In genomic region chr11:67563354-67564114, GRCh38 we compare ENCODE assay signal across 10 cellular contexts. TPM values are rescaled to one million over a fixed set of nuclear protein-coding genes. Genes with fewer than 3 reads are reported as not detected.
DNase-seq lines count a peak whose midpoint lies in the region; ATAC-seq, FAIRE-seq and TF ChIP-seq lines count a peak whose summit lies in the region.
"Had no signal": no experiment of that assay in that cellular context is flagged by ENCODE, and none has a peak within 500 bp of the region (broad histone marks: within the 10 kb centered on the region; RNA-seq: fewer than 3 reads in every experiment).

No MANE protein-coding gene starts in this region.

- H3K4me3 ChIP-seq in upper lobe of right lung: no peak overlapping the region

- TF ChIP-seq CTCF in upper lobe of right lung (IDR thresholded peaks at IDR 0.05): no peak

- no peaks in the 10 kb centered on the region for H3K27me3 ChIP-seq in upper lobe of right lung

- FAIRE-seq in HTR-8/SVneo (lab: Jason Lieb, UNC): peak; percentile 85
- FAIRE-seq: islet of Langerhans had no signal

- no peaks in the 10 kb centered on the region for H3K9me3 ChIP-seq in upper lobe of right lung

- DNase-seq in HTR-8/SVneo (ENCODE audit: insufficient read length, low spot score) (peak; percentile 63), cerebellar cortex (ENCODE audit: low spot score) (peak; percentile 49), left colon (peak; percentile 40 to 68), upper lobe of right lung (no peak), NCI-H1694 (lab: John Stamatoyannopoulos, UW) (no peak), NCI-H1694 treated with DMSO at 0.1 percent for 48 hours (lab: John Stamatoyannopoulos, UW) (no peak), NCI-H1105 (lab: John Stamatoyannopoulos, UW) (no peak)
- DNase-seq: KG1 had no signal

- peaks cover 7% of the 10 kb centered on the region for H3K4me1 ChIP-seq in upper lobe of right lung

- peak overlapping the region; percentile 17 for H3K27ac ChIP-seq in upper lobe of right lung

- no peaks in the 10 kb centered on the region for H3K36me3 ChIP-seq in upper lobe of right lung

- peak; percentile 71 for ATAC-seq in left colon
- no peak for ATAC-seq in upper lobe of right lung
- no peak for ATAC-seq in GM21786 (IDR thresholded peaks at IDR 0.05; ENCODE audit: unreplicated experiment)

- intact Hi-C loops in left colon (cut with DNase I, micrococcal nuclease): no loop called here
- intact Hi-C loops in upper lobe of right lung (cut with DNase I): no loop called here

RNA-seq across cellular contexts. Expression of gene GSTP1, which starts 20.1 kb away (rescaled TPM):
- total RNA-seq in left colon (100 to 1,000 TPM; 323 to 390 TPM), upper lobe of right lung (751 TPM)

RNA-seq across cellular contexts. Expression of gene CABP2, which starts 40.3 kb away (rescaled TPM):
- total RNA-seq in left colon: not detected
- not detected for total RNA-seq in upper lobe of right lung

RNA-seq across cellular contexts. Expression of gene NDUFV1, which starts 43.2 kb away (rescaled TPM):
- total RNA-seq in left colon (100 to 1,000 TPM; 292 to 377 TPM), upper lobe of right lung (141 TPM)

RNA-seq across cellular contexts. Expression of gene CDK2AP2, which starts 55.6 kb away (rescaled TPM):
- total RNA-seq in left colon: 10 to 100 TPM; 79.5 to 86.2 TPM
- 84.2 TPM for total RNA-seq in upper lobe of right lung

RNA-seq across cellular contexts. Expression of gene PITPNM1, which starts 58.4 kb away (rescaled TPM):
- total RNA-seq in left colon: 100 to 1,000 TPM in 1 of 2 donors, 10 to 100 TPM in 1; 82.0 to 108 TPM
- 38.2 TPM for total RNA-seq in upper lobe of right lung

Comparison
In these comparisons a context has a peak if more than half of its experiments do, and no peak if none do; other contexts are left out.
1. DNase-seq: peak in HTR-8/SVneo (single experiment), cerebellar cortex (single experiment) and left colon (2 of 2); none in upper lobe of right lung (single experiment), NCI-H1694 (single experiment), NCI-H1694 treated with DMSO at 0.1 percent for 48 hours (single experiment) and NCI-H1105 (single experiment).